In the genomic region with DNA sequence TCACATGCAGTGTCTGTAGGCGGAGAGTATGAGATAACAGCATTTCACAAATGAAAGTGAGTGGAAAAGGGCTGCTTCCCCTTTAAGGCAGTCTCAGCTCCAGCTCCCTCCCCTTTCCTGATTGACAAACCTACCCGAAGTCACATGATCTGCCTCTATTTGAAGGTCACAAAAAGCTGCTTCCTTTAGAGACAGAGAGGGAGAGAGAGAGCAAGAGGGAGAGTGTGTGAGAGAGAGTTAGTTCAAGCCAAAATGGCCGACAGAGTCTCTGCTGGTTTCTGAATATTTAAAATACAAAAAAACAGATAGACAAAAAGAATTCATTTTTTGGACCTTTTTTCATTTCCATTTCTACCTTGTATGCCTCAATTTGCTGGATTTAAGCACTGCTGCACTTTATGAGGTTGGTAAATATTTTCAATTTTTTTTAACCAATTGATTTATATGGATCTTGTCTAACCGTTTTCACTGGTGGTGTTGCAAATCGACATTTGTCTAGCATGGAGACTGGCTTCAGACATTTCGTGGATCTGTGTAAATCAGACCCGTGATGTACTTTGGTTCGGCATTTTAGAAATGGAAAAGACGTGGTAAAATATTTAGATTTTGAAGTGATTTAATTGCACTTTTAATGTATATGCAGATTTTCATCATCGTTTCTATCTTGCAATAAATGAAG, we compare ENCODE assay signal across 1 cellular context.
TF ChIP-seq lines count a peak whose summit lies in the region.

A gene with protein sequence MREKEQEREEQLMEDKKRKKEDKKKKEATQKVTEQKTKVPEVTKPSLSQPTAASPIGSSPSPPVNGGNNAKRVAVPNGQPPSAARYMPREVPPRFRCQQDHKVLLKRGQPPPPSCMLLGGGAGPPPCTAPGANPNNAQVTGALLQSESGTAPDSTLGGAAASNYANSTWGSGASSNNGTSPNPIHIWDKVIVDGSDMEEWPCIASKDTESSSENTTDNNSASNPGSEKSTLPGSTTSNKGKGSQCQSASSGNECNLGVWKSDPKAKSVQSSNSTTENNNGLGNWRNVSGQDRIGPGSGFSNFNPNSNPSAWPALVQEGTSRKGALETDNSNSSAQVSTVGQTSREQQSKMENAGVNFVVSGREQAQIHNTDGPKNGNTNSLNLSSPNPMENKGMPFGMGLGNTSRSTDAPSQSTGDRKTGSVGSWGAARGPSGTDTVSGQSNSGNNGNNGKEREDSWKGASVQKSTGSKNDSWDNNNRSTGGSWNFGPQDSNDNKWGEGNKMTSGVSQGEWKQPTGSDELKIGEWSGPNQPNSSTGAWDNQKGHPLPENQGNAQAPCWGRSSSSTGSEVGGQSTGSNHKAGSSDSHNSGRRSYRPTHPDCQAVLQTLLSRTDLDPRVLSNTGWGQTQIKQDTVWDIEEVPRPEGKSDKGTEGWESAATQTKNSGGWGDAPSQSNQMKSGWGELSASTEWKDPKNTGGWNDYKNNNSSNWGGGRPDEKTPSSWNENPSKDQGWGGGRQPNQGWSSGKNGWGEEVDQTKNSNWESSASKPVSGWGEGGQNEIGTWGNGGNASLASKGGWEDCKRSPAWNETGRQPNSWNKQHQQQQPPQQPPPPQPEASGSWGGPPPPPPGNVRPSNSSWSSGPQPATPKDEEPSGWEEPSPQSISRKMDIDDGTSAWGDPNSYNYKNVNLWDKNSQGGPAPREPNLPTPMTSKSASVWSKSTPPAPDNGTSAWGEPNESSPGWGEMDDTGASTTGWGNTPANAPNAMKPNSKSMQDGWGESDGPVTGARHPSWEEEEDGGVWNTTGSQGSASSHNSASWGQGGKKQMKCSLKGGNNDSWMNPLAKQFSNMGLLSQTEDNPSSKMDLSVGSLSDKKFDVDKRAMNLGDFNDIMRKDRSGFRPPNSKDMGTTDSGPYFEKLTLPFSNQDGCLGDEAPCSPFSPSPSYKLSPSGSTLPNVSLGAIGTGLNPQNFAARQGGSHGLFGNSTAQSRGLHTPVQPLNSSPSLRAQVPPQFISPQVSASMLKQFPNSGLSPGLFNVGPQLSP (N-terminal part only) (plus strand): TSS at position 188 of the 679 bp plus-strand sequence. CDS start 211 bp downstream, at position 399.

TF ChIP-seq in HepG2, 621 proteins besides CTCF, POLR2A, EP300 and RAD21 (continued from another document and continues in another):
- TF ChIP-seq TP53 (CRISPR knock-in tag; conservative IDR thresholded peaks at IDR 0.05) (no peak), AGO1 (IDR thresholded peaks at IDR 0.05; ENCODE audit: low read depth, low read length, poor library complexity, severe bottlenecking) (no peak), NFE2 (CRISPR knock-in tag; IDR thresholded peaks at IDR 0.05) (no peak), KAT7 (CRISPR knock-in tag; IDR thresholded peaks at IDR 0.05; ENCODE audit: borderline replicate concordance) (no peak), ZBTB20 (CRISPR knock-in tag; IDR thresholded peaks at IDR 0.05; ENCODE audit: borderline replicate concordance, low read depth) (no peak), ZNF572 (CRISPR knock-in tag; IDR thresholded peaks at IDR 0.05) (no peak), ZBTB42 (CRISPR knock-in tag; IDR thresholded peaks at IDR 0.05) (no peak), PHF21A (CRISPR knock-in tag; IDR thresholded peaks at IDR 0.05) (no peak), ZNF329 (CRISPR knock-in tag; IDR thresholded peaks at IDR 0.05; ENCODE audit: low read depth) (no peak), TMF1 (CRISPR knock-in tag; IDR thresholded peaks at IDR 0.05; ENCODE audit: low read depth) (no peak), EZH2 (conservative IDR thresholded peaks at IDR 0.05; ENCODE audit: low read depth, low read length) (no peak), ZNF781 (CRISPR knock-in tag; IDR thresholded peaks at IDR 0.05; ENCODE audit: borderline replicate concordance, not compliant biosample characterization) (no peak), CBX1 (IDR thresholded peaks at IDR 0.05; ENCODE audit: low read depth) (no peak), ZFAT (CRISPR knock-in tag; conservative IDR thresholded peaks at IDR 0.05) (no peak), NKX3-1 (CRISPR knock-in tag; IDR thresholded peaks at IDR 0.05) (no peak), ZNF780A (CRISPR knock-in tag; IDR thresholded peaks at IDR 0.05) (no peak), ZNF256 (CRISPR knock-in tag; conservative IDR thresholded peaks at IDR 0.05) (no peak), RBAK (CRISPR knock-in tag; IDR thresholded peaks at IDR 0.05) (no peak), PPARG (CRISPR knock-in tag; conservative IDR thresholded peaks at IDR 0.05) (0 out of 2 replicates have a peak, but pooled peaks have one; percentile 40)
- TF ChIP-seq, protein P1, sequence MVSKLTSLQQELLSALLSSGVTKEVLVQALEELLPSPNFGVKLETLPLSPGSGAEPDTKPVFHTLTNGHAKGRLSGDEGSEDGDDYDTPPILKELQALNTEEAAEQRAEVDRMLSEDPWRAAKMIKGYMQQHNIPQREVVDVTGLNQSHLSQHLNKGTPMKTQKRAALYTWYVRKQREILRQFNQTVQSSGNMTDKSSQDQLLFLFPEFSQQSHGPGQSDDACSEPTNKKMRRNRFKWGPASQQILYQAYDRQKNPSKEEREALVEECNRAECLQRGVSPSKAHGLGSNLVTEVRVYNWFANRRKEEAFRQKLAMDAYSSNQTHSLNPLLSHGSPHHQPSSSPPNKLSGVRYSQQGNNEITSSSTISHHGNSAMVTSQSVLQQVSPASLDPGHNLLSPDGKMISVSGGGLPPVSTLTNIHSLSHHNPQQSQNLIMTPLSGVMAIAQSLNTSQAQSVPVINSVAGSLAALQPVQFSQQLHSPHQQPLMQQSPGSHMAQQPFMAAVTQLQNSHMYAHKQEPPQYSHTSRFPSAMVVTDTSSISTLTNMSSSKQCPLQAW (CRISPR knock-in tag; IDR thresholded peaks at IDR 0.05), result no peak
- TF ChIP-seq, protein P2, sequence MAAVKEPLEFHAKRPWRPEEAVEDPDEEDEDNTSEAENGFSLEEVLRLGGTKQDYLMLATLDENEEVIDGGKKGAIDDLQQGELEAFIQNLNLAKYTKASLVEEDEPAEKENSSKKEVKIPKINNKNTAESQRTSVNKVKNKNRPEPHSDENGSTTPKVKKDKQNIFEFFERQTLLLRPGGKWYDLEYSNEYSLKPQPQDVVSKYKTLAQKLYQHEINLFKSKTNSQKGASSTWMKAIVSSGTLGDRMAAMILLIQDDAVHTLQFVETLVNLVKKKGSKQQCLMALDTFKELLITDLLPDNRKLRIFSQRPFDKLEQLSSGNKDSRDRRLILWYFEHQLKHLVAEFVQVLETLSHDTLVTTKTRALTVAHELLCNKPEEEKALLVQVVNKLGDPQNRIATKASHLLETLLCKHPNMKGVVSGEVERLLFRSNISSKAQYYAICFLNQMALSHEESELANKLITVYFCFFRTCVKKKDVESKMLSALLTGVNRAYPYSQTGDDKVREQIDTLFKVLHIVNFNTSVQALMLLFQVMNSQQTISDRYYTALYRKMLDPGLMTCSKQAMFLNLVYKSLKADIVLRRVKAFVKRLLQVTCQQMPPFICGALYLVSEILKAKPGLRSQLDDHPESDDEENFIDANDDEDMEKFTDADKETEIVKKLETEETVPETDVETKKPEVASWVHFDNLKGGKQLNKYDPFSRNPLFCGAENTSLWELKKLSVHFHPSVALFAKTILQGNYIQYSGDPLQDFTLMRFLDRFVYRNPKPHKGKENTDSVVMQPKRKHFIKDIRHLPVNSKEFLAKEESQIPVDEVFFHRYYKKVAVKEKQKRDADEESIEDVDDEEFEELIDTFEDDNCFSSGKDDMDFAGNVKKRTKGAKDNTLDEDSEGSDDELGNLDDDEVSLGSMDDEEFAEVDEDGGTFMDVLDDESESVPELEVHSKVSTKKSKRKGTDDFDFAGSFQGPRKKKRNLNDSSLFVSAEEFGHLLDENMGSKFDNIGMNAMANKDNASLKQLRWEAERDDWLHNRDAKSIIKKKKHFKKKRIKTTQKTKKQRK (IDR thresholded peaks at IDR 0.05; ENCODE audit: low read length), result no peak
- TF ChIP-seq, protein P3, sequence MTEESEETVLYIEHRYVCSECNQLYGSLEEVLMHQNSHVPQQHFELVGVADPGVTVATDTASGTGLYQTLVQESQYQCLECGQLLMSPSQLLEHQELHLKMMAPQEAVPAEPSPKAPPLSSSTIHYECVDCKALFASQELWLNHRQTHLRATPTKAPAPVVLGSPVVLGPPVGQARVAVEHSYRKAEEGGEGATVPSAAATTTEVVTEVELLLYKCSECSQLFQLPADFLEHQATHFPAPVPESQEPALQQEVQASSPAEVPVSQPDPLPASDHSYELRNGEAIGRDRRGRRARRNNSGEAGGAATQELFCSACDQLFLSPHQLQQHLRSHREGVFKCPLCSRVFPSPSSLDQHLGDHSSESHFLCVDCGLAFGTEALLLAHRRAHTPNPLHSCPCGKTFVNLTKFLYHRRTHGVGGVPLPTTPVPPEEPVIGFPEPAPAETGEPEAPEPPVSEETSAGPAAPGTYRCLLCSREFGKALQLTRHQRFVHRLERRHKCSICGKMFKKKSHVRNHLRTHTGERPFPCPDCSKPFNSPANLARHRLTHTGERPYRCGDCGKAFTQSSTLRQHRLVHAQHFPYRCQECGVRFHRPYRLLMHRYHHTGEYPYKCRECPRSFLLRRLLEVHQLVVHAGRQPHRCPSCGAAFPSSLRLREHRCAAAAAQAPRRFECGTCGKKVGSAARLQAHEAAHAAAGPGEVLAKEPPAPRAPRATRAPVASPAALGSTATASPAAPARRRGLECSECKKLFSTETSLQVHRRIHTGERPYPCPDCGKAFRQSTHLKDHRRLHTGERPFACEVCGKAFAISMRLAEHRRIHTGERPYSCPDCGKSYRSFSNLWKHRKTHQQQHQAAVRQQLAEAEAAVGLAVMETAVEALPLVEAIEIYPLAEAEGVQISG (CRISPR knock-in tag; IDR thresholded peaks at IDR 0.05), result 0 out of 2 replicates have a peak, but pooled peaks have one; percentile 41
- TF ChIP-seq, protein P4, sequence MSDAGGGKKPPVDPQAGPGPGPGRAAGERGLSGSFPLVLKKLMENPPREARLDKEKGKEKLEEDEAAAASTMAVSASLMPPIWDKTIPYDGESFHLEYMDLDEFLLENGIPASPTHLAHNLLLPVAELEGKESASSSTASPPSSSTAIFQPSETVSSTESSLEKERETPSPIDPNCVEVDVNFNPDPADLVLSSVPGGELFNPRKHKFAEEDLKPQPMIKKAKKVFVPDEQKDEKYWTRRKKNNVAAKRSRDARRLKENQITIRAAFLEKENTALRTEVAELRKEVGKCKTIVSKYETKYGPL (CRISPR knock-in tag; IDR thresholded peaks at IDR 0.05), result 0 out of 2 replicates have a peak, but pooled peaks have one; percentile 48
- TF ChIP-seq, protein P5, sequence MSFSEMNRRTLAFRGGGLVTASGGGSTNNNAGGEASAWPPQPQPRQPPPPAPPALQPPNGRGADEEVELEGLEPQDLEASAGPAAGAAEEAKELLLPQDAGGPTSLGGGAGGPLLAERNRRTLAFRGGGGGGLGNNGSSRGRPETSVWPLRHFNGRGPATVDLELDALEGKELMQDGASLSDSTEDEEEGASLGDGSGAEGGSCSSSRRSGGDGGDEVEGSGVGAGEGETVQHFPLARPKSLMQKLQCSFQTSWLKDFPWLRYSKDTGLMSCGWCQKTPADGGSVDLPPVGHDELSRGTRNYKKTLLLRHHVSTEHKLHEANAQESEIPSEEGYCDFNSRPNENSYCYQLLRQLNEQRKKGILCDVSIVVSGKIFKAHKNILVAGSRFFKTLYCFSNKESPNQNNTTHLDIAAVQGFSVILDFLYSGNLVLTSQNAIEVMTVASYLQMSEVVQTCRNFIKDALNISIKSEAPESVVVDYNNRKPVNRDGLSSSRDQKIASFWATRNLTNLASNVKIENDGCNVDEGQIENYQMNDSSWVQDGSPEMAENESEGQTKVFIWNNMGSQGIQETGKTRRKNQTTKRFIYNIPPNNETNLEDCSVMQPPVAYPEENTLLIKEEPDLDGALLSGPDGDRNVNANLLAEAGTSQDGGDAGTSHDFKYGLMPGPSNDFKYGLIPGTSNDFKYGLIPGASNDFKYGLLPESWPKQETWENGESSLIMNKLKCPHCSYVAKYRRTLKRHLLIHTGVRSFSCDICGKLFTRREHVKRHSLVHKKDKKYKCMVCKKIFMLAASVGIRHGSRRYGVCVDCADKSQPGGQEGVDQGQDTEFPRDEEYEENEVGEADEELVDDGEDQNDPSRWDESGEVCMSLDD (CRISPR knock-in tag; IDR thresholded peaks at IDR 0.05; ENCODE audit: borderline replicate concordance), result no peak
- TF ChIP-seq, protein P6, sequence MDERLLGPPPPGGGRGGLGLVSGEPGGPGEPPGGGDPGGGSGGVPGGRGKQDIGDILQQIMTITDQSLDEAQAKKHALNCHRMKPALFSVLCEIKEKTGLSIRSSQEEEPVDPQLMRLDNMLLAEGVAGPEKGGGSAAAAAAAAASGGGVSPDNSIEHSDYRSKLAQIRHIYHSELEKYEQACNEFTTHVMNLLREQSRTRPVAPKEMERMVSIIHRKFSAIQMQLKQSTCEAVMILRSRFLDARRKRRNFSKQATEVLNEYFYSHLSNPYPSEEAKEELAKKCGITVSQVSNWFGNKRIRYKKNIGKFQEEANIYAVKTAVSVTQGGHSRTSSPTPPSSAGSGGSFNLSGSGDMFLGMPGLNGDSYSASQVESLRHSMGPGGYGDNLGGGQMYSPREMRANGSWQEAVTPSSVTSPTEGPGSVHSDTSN (CRISPR knock-in tag; IDR thresholded peaks at IDR 0.05), result peak; percentile 84
- TF ChIP-seq, protein P7, sequence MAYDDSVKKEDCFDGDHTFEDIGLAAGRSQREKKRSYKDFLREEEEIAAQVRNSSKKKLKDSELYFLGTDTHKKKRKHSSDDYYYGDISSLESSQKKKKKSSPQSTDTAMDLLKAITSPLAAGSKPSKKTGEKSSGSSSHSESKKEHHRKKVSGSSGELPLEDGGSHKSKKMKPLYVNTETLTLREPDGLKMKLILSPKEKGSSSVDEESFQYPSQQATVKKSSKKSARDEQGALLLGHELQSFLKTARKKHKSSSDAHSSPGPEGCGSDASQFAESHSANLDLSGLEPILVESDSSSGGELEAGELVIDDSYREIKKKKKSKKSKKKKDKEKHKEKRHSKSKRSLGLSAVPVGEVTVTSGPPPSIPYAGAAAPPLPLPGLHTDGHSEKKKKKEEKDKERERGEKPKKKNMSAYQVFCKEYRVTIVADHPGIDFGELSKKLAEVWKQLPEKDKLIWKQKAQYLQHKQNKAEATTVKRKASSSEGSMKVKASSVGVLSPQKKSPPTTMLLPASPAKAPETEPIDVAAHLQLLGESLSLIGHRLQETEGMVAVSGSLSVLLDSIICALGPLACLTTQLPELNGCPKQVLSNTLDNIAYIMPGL (CRISPR knock-in tag; IDR thresholded peaks at IDR 0.05; ENCODE audit: borderline replicate concordance in 1 of 2, low read depth in 1 of 2), result peak in 1 of 2 experiments; percentile 68; a peak in 1 of 4 replicates
- TF ChIP-seq, protein P8, sequence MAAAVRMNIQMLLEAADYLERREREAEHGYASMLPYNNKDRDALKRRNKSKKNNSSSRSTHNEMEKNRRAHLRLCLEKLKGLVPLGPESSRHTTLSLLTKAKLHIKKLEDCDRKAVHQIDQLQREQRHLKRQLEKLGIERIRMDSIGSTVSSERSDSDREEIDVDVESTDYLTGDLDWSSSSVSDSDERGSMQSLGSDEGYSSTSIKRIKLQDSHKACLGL (CRISPR knock-in tag; IDR thresholded peaks at IDR 0.05), result no peak
